Comparison of ENCODE assay signal across 24 cellular contexts in the genomic region with DNA sequence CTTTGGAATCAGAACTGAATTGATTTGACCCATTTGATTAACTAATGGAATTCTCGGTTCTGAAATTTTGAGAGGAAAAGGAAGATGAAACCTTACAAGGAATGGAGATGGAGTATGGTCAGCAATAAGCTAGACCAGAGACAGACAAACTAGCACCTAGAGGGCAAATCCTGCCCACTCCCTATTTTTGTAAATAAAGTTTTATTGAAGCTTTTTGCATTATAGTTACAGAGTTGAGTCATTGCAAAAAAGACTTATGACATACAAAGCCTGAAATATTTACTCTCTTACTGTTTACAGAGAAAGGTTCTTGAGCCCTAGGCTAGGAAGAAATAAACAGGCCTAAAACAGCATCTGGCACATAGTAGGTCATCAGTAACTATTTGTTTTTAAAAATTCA. TPM values are rescaled to one million over a fixed set of nuclear protein-coding genes. Genes with fewer than 3 reads are reported as not detected.
A peak's percentile ranks its signal among the peaks of the same experiment; 100 is the strongest.
DNase-seq lines count a peak whose midpoint lies in the region; ATAC-seq, FAIRE-seq and TF ChIP-seq lines count a peak whose summit lies in the region.
"Had no signal": no experiment of that assay in that cellular context is flagged by ENCODE, and none has a peak within 500 bp of the region (broad histone marks: within the 10 kb centered on the region; RNA-seq: fewer than 3 reads in every experiment).

No MANE protein-coding gene starts in this region.

- no peaks in the 10 kb centered on the region for H3K9me3 ChIP-seq in PC-3 (ENCODE audit: low read length)
- no peaks in the 10 kb centered on the region for H3K9me3 ChIP-seq in GM12878 (replicated peaks; ENCODE audit: control insufficient read depth, insufficient read depth, low read length)
- H3K9me3 ChIP-seq in esophagus muscularis mucosa, result peaks cover 0 to under 1% (median 0%) of the 10 kb centered on the region in 4 donors
- H3K9me3 ChIP-seq: BE2C, BLaER1, Caco-2 had no signal

- no peaks in the 10 kb centered on the region for H3K27me3 ChIP-seq in PC-3 (ENCODE audit: low read length)
- H3K27me3 ChIP-seq in GM12878 (replicated peaks in 1 of 2; ENCODE audit: control insufficient read depth in 2 of 2, insufficient read depth in 2 of 2, low read length in 1 of 2), result no peaks in the 10 kb centered on the region; a peak in 1 of 4 replicates
- peaks cover 0 to 23% (median 0%) of the 10 kb centered on the region in 4 donors for H3K27me3 ChIP-seq in esophagus muscularis mucosa
- H3K27me3 ChIP-seq: BLaER1 had no signal

- H3K4me2 ChIP-seq in PC-3 (ENCODE audit: low read length), result no peak overlapping the region
- H3K4me2 ChIP-seq in GM12878 (ENCODE audit: control insufficient read depth, insufficient read depth), result no peak overlapping the region
- H3K4me2 ChIP-seq: BLaER1 had no signal

- H3K9ac ChIP-seq in PC-3 (ENCODE audit: low read length) (no peak overlapping the region), GM12878 (ENCODE audit: control insufficient read depth, insufficient read depth, low read length) (no peak overlapping the region)
- H3K9ac ChIP-seq: BLaER1 had no signal

- TF ChIP-seq RAD21 in GM12878 (IDR thresholded peaks at IDR 0.05; ENCODE audit: insufficient read depth, low read depth, low read length), result no peak

- RAD21 ChIA-PET in GM12878 (lab: Charles Lee; ENCODE audit: unreplicated experiment), result no interaction called here

- H2AFZ ChIP-seq in PC-3 (ENCODE audit: low read length) (no peak overlapping the region), GM12878 (ENCODE audit: control insufficient read depth, low read depth, low read length) (no peak overlapping the region)

- H3K4me3 ChIP-seq in PC-3 (ENCODE audit: low read length) (no peak overlapping the region), GM12878 (no peak overlapping the region), esophagus muscularis mucosa (no peak overlapping the region)
- H3K4me3 ChIP-seq: BLaER1 had no signal

- H3K79me2 ChIP-seq in PC-3 (ENCODE audit: low read length), result no peaks in the 10 kb centered on the region
- H3K79me2 ChIP-seq in GM12878 (ENCODE audit: control insufficient read depth, insufficient read depth, low read length), result no peaks in the 10 kb centered on the region

- no peaks in the 10 kb centered on the region for H3K36me3 ChIP-seq in PC-3 (ENCODE audit: low read depth, low read length)
- H3K36me3 ChIP-seq in GM12878 (ENCODE audit: control insufficient read depth in 2 of 2, insufficient read depth in 2 of 2, low read length in 1 of 2), result no peaks in the 10 kb centered on the region
- H3K36me3 ChIP-seq in esophagus muscularis mucosa, result no peaks in the 10 kb centered on the region
- H3K36me3 ChIP-seq: BE2C, BLaER1 had no signal

- CTCF ChIA-PET in PC-3 (lab: Charles Lee), result no interaction called here
- CTCF ChIA-PET in GM12878 (lab: Yijun Ruan, JAX), result interaction anchor here (0.7 to 8.9 kb wide), 6 partner anchors 9 to 225 kb away, joined by 3 to 84 read pairs (median 3); no protein-coding TSS in a partner anchor

- no peak for TF ChIP-seq POLR2A in GM12878 (IDR thresholded peaks at IDR 0.05; ENCODE audit: low read depth, low read length)
- TF ChIP-seq POLR2A in esophagus muscularis mucosa (IDR thresholded peaks at IDR 0.05; ENCODE audit: low read depth), result no peak

- H3K4me1 ChIP-seq in PC-3 (ENCODE audit: insufficient read depth, low read length) (peaks cover 5% of the 10 kb centered on the region; the same call in 1 of the 2 replicates), GM12878 (ENCODE audit: control insufficient read depth, insufficient read depth, low read length) (peaks cover 5% of the 10 kb centered on the region), esophagus muscularis mucosa (peaks cover 2 to 18% (median 8%) of the 10 kb centered on the region in 4 donors)
- H3K4me1 ChIP-seq: BE2C, Caco-2 had no signal

- FAIRE-seq in GM12878 (lab: Jason Lieb, UNC), result no peak
- FAIRE-seq: A204.1, D721Med, G401.6, GM12892, GM18507 had no signal

- H3F3A ChIP-seq in PC-3 (ENCODE audit: low read length, unreplicated experiment), result no peaks in the 10 kb centered on the region

- BruUV-seq in PC-3 (replicated peaks; lab: Mats Ljungman, UMichigan) (no TSS peak), GM12878 (replicated peaks; lab: Mats Ljungman, UMichigan) (no TSS peak)

- DNase-seq in PC-3, result peak; percentile 23
- no peak for DNase-seq in GM12878 (ENCODE audit: low read depth, low spot score)
- peak; percentile 2 for DNase-seq in esophagus muscularis mucosa (ENCODE audit: extremely low spot score)
- no peak for DNase-seq in mucosa of gallbladder (ENCODE audit: low spot score)
- no peak for DNase-seq in C1 segment of cervical spinal cord (lab: John Stamatoyannopoulos, UW)
- DNase-seq in effector CD4-positive, alpha-beta T cell, result no peak
- DNase-seq: 8988T; ACHN; BE2C; Caco-2; Calu3; CD4-positive, alpha-beta T cell; CD8-positive, alpha-beta T cell; DMS79 treated with DMSO at 0.1 percent for 48 hours; GF-D8 had no signal

- intact Hi-C loops in PC-3 (cut with micrococcal nuclease) (no loop called here), GM12878 (cut with micrococcal nuclease; ENCODE audit: unreplicated experiment) (loop anchor here (10.0 kb wide), 1 partner anchor 272 kb away; a partner anchor contains a TSS), esophagus muscularis mucosa (cut with DNase I) (no loop called here)

- no peaks in the 10 kb centered on the region for H3K9me2 ChIP-seq in PC-3 (replicated peaks; ENCODE audit: low read length)

- in situ Hi-C loops in GM12878 (cut with MboI), result no loop called here

- WGBS in GM12878 (ENCODE audit: insufficient coverage, insufficient replicate concordance, low lambda C conversion rate, missing lambda C conversion rate), result 100% methylated on average over 1 of the region's 1 CpG
- 95% methylated on average over 1 of the region's 1 CpG for WGBS in esophagus muscularis mucosa

- TF ChIP-seq CTCF in PC-3 (conservative IDR thresholded peaks at IDR 0.05; ENCODE audit: low read depth, low read length) (no peak), GM12878 (IDR thresholded peaks at IDR 0.05 in 2 of 3, conservative IDR thresholded peaks at IDR 0.05 in 1 of 3; ENCODE audit: control insufficient read depth in 2 of 3, extremely low read depth in 1 of 3, insufficient read depth in 1 of 3, low read depth in 3 of 3, low read length in 3 of 3) (no peak), esophagus muscularis mucosa (IDR thresholded peaks at IDR 0.05) (no peak)

- TF ChIP-seq EP300 in GM12878 (IDR thresholded peaks at IDR 0.05; ENCODE audit: borderline replicate concordance in 1 of 2, control insufficient read depth in 1 of 2, low read depth in 2 of 2, low read length in 2 of 2) (no peak), esophagus muscularis mucosa (IDR thresholded peaks at IDR 0.05) (no peak)

- POLR2A ChIA-PET in PC-3 (lab: Charles Lee; ENCODE audit: unreplicated experiment), result no interaction called here
- POLR2A ChIA-PET in GM12878 (lab: Charles Lee), result no interaction called here

- H4K20me1 ChIP-seq in PC-3 (ENCODE audit: low read length), result no peaks in the 10 kb centered on the region
- no peaks in the 10 kb centered on the region for H4K20me1 ChIP-seq in GM12878 (ENCODE audit: control insufficient read depth, insufficient read depth)
- H4K20me1 ChIP-seq: BLaER1 had no signal

- SMC1A ChIA-PET in GM12878 (lab: Charles Lee; ENCODE audit: uncharacterized antibody, unreplicated experiment), result interaction anchor here (1.2 to 4.3 kb wide), 2 partner anchors 56 to 59 kb away, joined by 3 to 24 read pairs; no protein-coding TSS in a partner anchor

- H3K27ac ChIP-seq in PC-3 (ENCODE audit: low read length) (no peak overlapping the region), GM12878 (ENCODE audit: control insufficient read depth, insufficient read depth) (no peak overlapping the region), esophagus muscularis mucosa (replicated peaks in 1 of 4) (no peak overlapping the region)
- H3K27ac ChIP-seq: BLaER1, C4-2B had no signal

- ATAC-seq in PC-3 (no peak), GM12878 (no peak)
- ATAC-seq: CD8-positive, alpha-beta T cell had no signal

RNA-seq across cellular contexts. Expression of a gene that starts 14.8 kb away (rescaled TPM):
- total RNA-seq in PC-3 (2014; rRNA removed), result not detected in 2 replicates
- total RNA-seq in GM12878 (2013; cell fraction: nucleolus; rRNA removed), result 0.29 and 0.31 TPM in 2 replicates
- total RNA-seq in GM12878 (2014; rRNA removed), result 0.11 TPM in 1 of 2 replicates, not detected in the other
- total RNA-seq in GM12878 (2014; rRNA removed; fragmentation: Illumina TruSeq; extraction: Trizol), result not detected in 2 replicates
- total RNA-seq in GM12878 (2021), result not detected in 2 replicates
- not detected for polyA plus RNA-seq in GM12878 (2011; ENCODE audit: low read depth)
- polyA plus RNA-seq in GM12878 (2011; rRNA removed), result not detected in 2 replicates
- polyA plus RNA-seq in GM12878 (2011; cell fraction: cytosol; rRNA removed), result under 0.01 and 0.02 TPM in 2 replicates
- polyA plus RNA-seq in GM12878 (2011; cell fraction: nucleus; rRNA removed), result 0.03 TPM in 2 replicates
- 0.01 TPM in 2 replicates for polyA plus RNA-seq in GM12878 (2012)
- polyA plus RNA-seq in GM12878 (2014; fragmentation: Illumina TruSeq; extraction: Trizol), result not detected in 2 replicates
- not detected for polyA plus RNA-seq in GM12878 (2014; fragmentation: Nextera tagmentation; extraction: Ambion mirVana)
- polyA plus RNA-seq in GM12878 (2014; rRNA removed), result not detected in 2 replicates
- polyA plus RNA-seq in GM12878 (2016; fragmentation: Nextera tagmentation; extraction: Ambion mirVana), result under 1 TPM in 1 of 2 experiments, not detected in 1; 0.37 TPM
- not detected in 2 replicates for polyA minus RNA-seq in GM12878 (2011; rRNA and poly(A)+ RNA removed)
- polyA minus RNA-seq in GM12878 (2011; cell fraction: cytosol; rRNA and poly(A)+ RNA removed), result not detected in 2 replicates
- not detected in 2 replicates for polyA minus RNA-seq in GM12878 (2011; cell fraction: nucleus; rRNA and poly(A)+ RNA removed)
- total RNA-seq in esophagus muscularis mucosa, result under 1 TPM in 3 of 4 donors, not detected in 1; under 0.01 to 0.50 (median 0.29) TPM
- 1.4 TPM for total RNA-seq in mucosa of gallbladder
- total RNA-seq: A673; Calu3; CD4-positive, alpha-beta T cell; CD8-positive, alpha-beta T cell had no signal
- polyA plus RNA-seq: AG04450 had no signal

Comparison
In these comparisons a context has a peak if more than half of its experiments do, and no peak if none do; other contexts are left out.
1. DNase-seq: peak in PC-3 (single experiment) and esophagus muscularis mucosa (single experiment); none in GM12878 (single experiment), mucosa of gallbladder (single experiment), C1 segment of cervical spinal cord (0 of 14) and effector CD4-positive, alpha-beta T cell (single experiment).